1 cellular context compared by ENCODE assay signal in genomic region chr15:40937762-40938529, GRCh38.
TF ChIP-seq lines count a peak whose summit lies in the region.

No MANE protein-coding gene starts in this region.

TF ChIP-seq in IMR-90, 13 proteins besides CTCF, POLR2A, EP300 and RAD21:
- TF ChIP-seq BHLHE40 (IDR thresholded peaks at IDR 0.05; ENCODE audit: low read depth, low read length) (no peak), CEBPB (IDR thresholded peaks at IDR 0.05; ENCODE audit: low read depth, low read length) (no peak), ELK1 (IDR thresholded peaks at IDR 0.05; ENCODE audit: borderline replicate concordance, low read depth, low read length) (no peak), RFX5 (IDR thresholded peaks at IDR 0.05; ENCODE audit: low read depth, low read length) (no peak), MXI1 (IDR thresholded peaks at IDR 0.05; ENCODE audit: borderline replicate concordance, low read depth, low read length) (no peak), NFE2L2 (IDR thresholded peaks at IDR 0.05; ENCODE audit: low read depth, low read length) (no peak), MAFK (IDR thresholded peaks at IDR 0.05; ENCODE audit: low read depth, low read length) (no peak), FOS (IDR thresholded peaks at IDR 0.05; ENCODE audit: low read depth, low read length) (no peak), MAZ (IDR thresholded peaks at IDR 0.05; ENCODE audit: borderline replicate concordance, low read depth, low read length) (no peak), USF2 (IDR thresholded peaks at IDR 0.05; ENCODE audit: low read depth, low read length) (no peak), SMC3 (IDR thresholded peaks at IDR 0.05; ENCODE audit: low read depth, low read length) (no peak), CHD1 (IDR thresholded peaks at IDR 0.05; ENCODE audit: low read depth, low read length) (no peak), RCOR1 (IDR thresholded peaks at IDR 0.05; ENCODE audit: insufficient replicate concordance, low read length) (no peak)
